Comparison of ENCODE assay signal across 10 cellular contexts in genomic region chrX:42955349-42955748, GRCh38.
A peak's percentile ranks its signal among the peaks of the same experiment; 100 is the strongest.
DNase-seq lines count a peak whose midpoint lies in the region; ATAC-seq and TF ChIP-seq lines count a peak whose summit lies in the region.
"Had no signal": no experiment of that assay in that cellular context is flagged by ENCODE, and none has a peak within 500 bp of the region (broad histone marks: within the 10 kb centered on the region; RNA-seq: fewer than 3 reads in every experiment).

No MANE protein-coding gene starts in this region.

- ATAC-seq in GM18511 (IDR thresholded peaks at IDR 0.05; ENCODE audit: unreplicated experiment) (peak; percentile 86), GM21515 (IDR thresholded peaks at IDR 0.05; ENCODE audit: unreplicated experiment) (peak; percentile 76), HG03280 (IDR thresholded peaks at IDR 0.05; ENCODE audit: unreplicated experiment) (peak; percentile 86), T-helper 17 cell (no peak)
- no peak for ATAC-seq in activated CD8-positive, alpha-beta T cell treated with anti-CD3 and anti-CD28 coated beads for 36 hours

- H3K27me3 Mint-ChIP-seq in T-helper 17 cell, result no peaks in the 10 kb centered on the region
- no peaks in the 10 kb centered on the region for H3K27me3 Mint-ChIP-seq in activated CD8-positive, alpha-beta T cell treated with anti-CD3 and anti-CD28 coated beads for 36 hours

- intact Hi-C loops in activated CD8-positive, alpha-beta T cell treated with anti-CD3 and anti-CD28 coated beads for 36 hours (cut with micrococcal nuclease), result no loop called here

- peaks cover 8% of the 10 kb centered on the region for H3K4me1 Mint-ChIP-seq in T-helper 17 cell
- H3K4me1 Mint-ChIP-seq in activated CD8-positive, alpha-beta T cell treated with anti-CD3 and anti-CD28 coated beads for 36 hours (ENCODE audit: low read depth), result peaks cover 22% of the 10 kb centered on the region

- no peaks in the 10 kb centered on the region for H3K36me3 Mint-ChIP-seq in T-helper 17 cell (ENCODE audit: low read depth)
- peaks cover 2% of the 10 kb centered on the region for H3K36me3 Mint-ChIP-seq in activated CD8-positive, alpha-beta T cell treated with anti-CD3 and anti-CD28 coated beads for 36 hours (ENCODE audit: low read depth)

- POLR2A ChIA-PET in activated CD8-positive, alpha-beta T cell treated with anti-CD3 and anti-CD28 coated beads for 36 hours (lab: Charles Lee), result no interaction called here

- no peaks in the 10 kb centered on the region for H3K9me3 ChIP-seq in T-helper 17 cell (ENCODE audit: control insufficient read depth, low read length, poor library complexity, severe bottlenecking)

- no peak overlapping the region for H3K4me3 Mint-ChIP-seq in T-helper 17 cell
- H3K4me3 Mint-ChIP-seq in activated CD8-positive, alpha-beta T cell treated with anti-CD3 and anti-CD28 coated beads for 36 hours, result no peak overlapping the region
- H3K4me3 Mint-ChIP-seq: T-helper 2 cell treated with Interferon-gamma antibody and Interleukin-4, amounts not matched to agents 5 μg/mL and 100 μg/mL, for 36 hours had no signal

- DNase-seq in T-helper 17 cell (no peak), ureter (ENCODE audit: low spot score) (no peak), GM19238 (ENCODE audit: insufficient read length, low spot score) (no peak), NCI-H1092 (lab: John Stamatoyannopoulos, UW) (no peak)
- no peak for DNase-seq in activated CD8-positive, alpha-beta T cell treated with anti-CD3 and anti-CD28 coated beads for 36 hours
- DNase-seq: activated naive CD4-positive, alpha-beta T cell treated with anti-CD3 and anti-CD28 coated beads, Interleukin-2, amount 50 U/mL, for 16 hours had no signal

- no peak for TF ChIP-seq CTCF in activated CD8-positive, alpha-beta T cell treated with anti-CD3 and anti-CD28 coated beads for 36 hours (IDR thresholded peaks at IDR 0.05)

- peaks cover 3% of the 10 kb centered on the region for H3K9me3 Mint-ChIP-seq in activated CD8-positive, alpha-beta T cell treated with anti-CD3 and anti-CD28 coated beads for 36 hours

- peak overlapping the region; percentile 32 for H3K27ac Mint-ChIP-seq in T-helper 17 cell
- H3K27ac Mint-ChIP-seq in activated CD8-positive, alpha-beta T cell treated with anti-CD3 and anti-CD28 coated beads for 36 hours, result no peak overlapping the region
- H3K27ac Mint-ChIP-seq: T-helper 2 cell treated with Interferon-gamma antibody and Interleukin-4, amounts not matched to agents 5 μg/mL and 100 μg/mL, for 36 hours had no signal

- CTCF ChIA-PET in activated CD8-positive, alpha-beta T cell treated with anti-CD3 and anti-CD28 coated beads for 36 hours (lab: Charles Lee), result interaction anchor here (0.7 kb wide), 1 partner anchor 1482 kb away, joined by 3 read pairs; no protein-coding TSS in a partner anchor

Comparison
In these comparisons a context has a peak if more than half of its experiments do, and no peak if none do; other contexts are left out.
1. ATAC-seq: peak in GM18511 (single experiment), GM21515 (single experiment) and HG03280 (single experiment); none in T-helper 17 cell (single experiment) and activated CD8-positive, alpha-beta T cell treated with anti-CD3 and anti-CD28 coated beads for 36 hours (single experiment).